Comparison of ENCODE assay signal across 21 cellular contexts in genomic region chr3:97712919-97713318, GRCh38. TPM values are rescaled to one million over a fixed set of nuclear protein-coding genes. Genes with fewer than 3 reads are reported as not detected.
A peak's percentile ranks its signal among the peaks of the same experiment; 100 is the strongest.
DNase-seq lines count a peak whose midpoint lies in the region; FAIRE-seq and TF ChIP-seq lines count a peak whose summit lies in the region.
"Had no signal": no experiment of that assay in that cellular context is flagged by ENCODE, and none has a peak within 500 bp of the region (broad histone marks: within the 10 kb centered on the region; RNA-seq: fewer than 3 reads in every experiment).

No MANE protein-coding gene starts in this region.

- 71% methylated on average over 3 of the region's 3 CpGs; no CpG with 5 or more reads in 1 of the 2 experiments for WGBS in H1 (ENCODE audit: extremely low coverage in 1 of 2, insufficient coverage in 1 of 2, insufficient read length in 1 of 2, insufficient replicate concordance in 2 of 2, low coverage in 1 of 2, low lambda C conversion rate in 2 of 2, missing lambda C conversion rate in 1 of 2), 2 experiments

- no peak for TF ChIP-seq EP300 in H1 (IDR thresholded peaks at IDR 0.05; ENCODE audit: borderline replicate concordance in 1 of 2, low read depth in 2 of 2, low read length in 2 of 2)

- H2BK12ac ChIP-seq in H1 (ENCODE audit: low read depth, low read length), result no peak overlapping the region

- peak overlapping the region in 9 of 11 experiments; percentile 30 to 69 (median 48); a peak in 16 of 22 replicates for H3K4me2 ChIP-seq in BLaER1 treated with 17β-estradiol and CSF1 and Interleukin-3, amounts not matched to agents 10 nM and 100 nM
- H3K4me2 ChIP-seq in H1 (ENCODE audit: insufficient read depth in 1 of 2, low read depth in 2 of 2, low read length in 2 of 2), result no peak overlapping the region

- no peak overlapping the region for H2AK5ac ChIP-seq in H1 (ENCODE audit: low read depth, low read length)

- POLR2A ChIA-PET in H1 (lab: Charles Lee; ENCODE audit: partially characterized antibody), result interaction anchor here (1.1 kb wide), 1 partner anchor 11 kb away, joined by 3 read pairs; no protein-coding TSS in a partner anchor

- no peaks in the 10 kb centered on the region for H3K79me2 ChIP-seq in H1 (ENCODE audit: control insufficient read depth in 1 of 2, insufficient read depth in 2 of 2, low read length in 2 of 2)

- no peak overlapping the region for H4K5ac ChIP-seq in H1 (ENCODE audit: insufficient read length, low read depth, low read length)

- H3K4ac ChIP-seq in H1 (replicated peaks; ENCODE audit: insufficient read length, low read depth, low read length), result no peak overlapping the region

- TF ChIP-seq RAD21 in H1 (IDR thresholded peaks at IDR 0.05 in 1 of 2, conservative IDR thresholded peaks at IDR 0.05 in 1 of 2; ENCODE audit: low read depth in 2 of 2, low read length in 2 of 2), result no peak

- DNase-seq in NCI-H2107 treated with DMSO at 0.1 percent for 48 hours (lab: John Stamatoyannopoulos, UW; ENCODE audit: unreplicated experiment) (peak; percentile 62), NCI-H2107 (lab: John Stamatoyannopoulos, UW) (no peak), NCI-H2227 (lab: John Stamatoyannopoulos, UW; ENCODE audit: unreplicated experiment) (peak; percentile 28), H1 (ENCODE audit: low read depth in 1 of 2, low spot score in 2 of 2) (no peak), NK-92 (lab: John Stamatoyannopoulos, UW; ENCODE audit: unreplicated experiment) (no peak), KBM-7 (no peak)
- no peak for DNase-seq in activated CD8-positive, alpha-beta memory T cell treated with anti-CD3 and anti-CD28 coated beads, Interleukin-2, amount 50 U/mL, for 48 hours
- DNase-seq: Caco-2, DND-41, GDM1, KG1, NCI-H1048, NCI-H1694 treated with DMSO at 0.1 percent for 48 hours, NCI-H226, NCI-H82, T-helper 1 cell had no signal

- H2BK5ac ChIP-seq in H1 (ENCODE audit: low read depth, low read length), result no peak overlapping the region

- no peak for TF ChIP-seq CTCF in H1 (IDR thresholded peaks at IDR 0.05; ENCODE audit: control extremely low read depth in 1 of 3, insufficient read depth in 1 of 3, low read depth in 1 of 3, low read length in 3 of 3)

- H4K20me1 ChIP-seq in BLaER1 treated with 17β-estradiol and CSF1 and Interleukin-3, amounts not matched to agents 10 nM and 100 nM, result no peaks in the 10 kb centered on the region
- no peaks in the 10 kb centered on the region for H4K20me1 ChIP-seq in H1 (replicated peaks in 1 of 2; ENCODE audit: control insufficient read depth in 1 of 2, insufficient read depth in 2 of 2, low read length in 2 of 2)

- no peaks in the 10 kb centered on the region for H3K36me3 ChIP-seq in BLaER1 treated with 17β-estradiol and CSF1 and Interleukin-3, amounts not matched to agents 10 nM and 100 nM
- H3K36me3 ChIP-seq in H1 (ENCODE audit: control insufficient read depth in 2 of 4, insufficient read depth in 4 of 4, low read length in 3 of 4), result no peaks in the 10 kb centered on the region

- H3K56ac ChIP-seq in H1 (replicated peaks; ENCODE audit: insufficient read length, low read depth, low read length), result no peak overlapping the region

- no peak overlapping the region for H2BK20ac ChIP-seq in H1 (ENCODE audit: low read length)

- H4K91ac ChIP-seq in H1 (replicated peaks; ENCODE audit: insufficient read length, low read length), result no peak overlapping the region

- H3K14ac ChIP-seq in H1 (ENCODE audit: insufficient read length), result no peak overlapping the region

- CTCF ChIA-PET in H1 (lab: Charles Lee; ENCODE audit: partially characterized antibody), result interaction anchor here (0.6 to 0.9 kb wide), 4 partner anchors 13 to 1473 kb away, joined by 3 read pairs; no protein-coding TSS in a partner anchor

- H3K4me1 ChIP-seq in BLaER1 treated with 17β-estradiol and CSF1 and Interleukin-3, amounts not matched to agents 10 nM and 100 nM, result peaks cover 7 to 27% (median 21%) of the 10 kb centered on the region in 10 experiments; a peak in 17 of 20 replicates
- no peaks in the 10 kb centered on the region for H3K4me1 ChIP-seq in H1 (replicated peaks in 1 of 4; ENCODE audit: control insufficient read depth in 3 of 4, insufficient read depth in 4 of 4, low read length in 3 of 4)
- H3K4me1 ChIP-seq: Caco-2 had no signal

- no peaks in the 10 kb centered on the region for H3K23me2 ChIP-seq in H1 (ENCODE audit: low read depth, low read length)

- no peak overlapping the region for H2BK15ac ChIP-seq in H1 (ENCODE audit: low read length)

- H2AFZ ChIP-seq in H1 (ENCODE audit: low read length), result peak overlapping the region; percentile 63

- H4K8ac ChIP-seq in H1 (ENCODE audit: extremely low read depth, insufficient read depth, low read length), result no peak overlapping the region

- H3K4me3 ChIP-seq in BLaER1 treated with 17β-estradiol and CSF1 and Interleukin-3, amounts not matched to agents 10 nM and 100 nM, result no peak overlapping the region
- H3K4me3 ChIP-seq in H1 (ENCODE audit: extremely low read depth in 1 of 4, insufficient read depth in 2 of 4, low read depth in 3 of 4, low read length in 4 of 4), result no peak overlapping the region
- H3K4me3 ChIP-seq: SK-N-MC had no signal

- no peaks in the 10 kb centered on the region for H3K27me3 ChIP-seq in BLaER1 treated with 17β-estradiol and CSF1 and Interleukin-3, amounts not matched to agents 10 nM and 100 nM
- no peaks in the 10 kb centered on the region for H3K27me3 ChIP-seq in H1 (replicated peaks in 1 of 4; ENCODE audit: control insufficient read depth in 3 of 4, extremely low read depth in 1 of 4, insufficient read depth in 3 of 4, low read length in 3 of 4)

- no peak for FAIRE-seq in H1 (lab: Jason Lieb, UNC)
- FAIRE-seq: A204.1, GM12892, GM19239 had no signal

- H2BK120ac ChIP-seq in H1 (replicated peaks; ENCODE audit: low read depth, low read length), result no peak overlapping the region

- H3K23ac ChIP-seq in H1 (ENCODE audit: insufficient read length), result no peak overlapping the region

- H3K18ac ChIP-seq in H1 (ENCODE audit: extremely low read depth, low read length), result no peak overlapping the region

- TF ChIP-seq POLR2A in H1 (IDR thresholded peaks at IDR 0.05; ENCODE audit: control extremely low read depth in 1 of 2, low read depth in 2 of 2, low read length in 2 of 2), result no peak

- peak overlapping the region in 5 of 11 experiments; percentile 13 to 57 (median 20); a peak in 7 of 22 replicates for H3K27ac ChIP-seq in BLaER1 treated with 17β-estradiol and CSF1 and Interleukin-3, amounts not matched to agents 10 nM and 100 nM
- H3K27ac ChIP-seq in H1 (ENCODE audit: low read depth, low read length), result no peak overlapping the region
- H3K27ac ChIP-seq: SK-N-MC had no signal

- H3K9ac ChIP-seq in BLaER1 treated with 17β-estradiol and CSF1 and Interleukin-3, amounts not matched to agents 10 nM and 100 nM, result no peak overlapping the region
- no peak overlapping the region for H3K9ac ChIP-seq in H1 (replicated peaks in 1 of 4; ENCODE audit: extremely low read depth in 1 of 4, low read depth in 3 of 4, low read length in 3 of 4)

- in situ Hi-C loops in KBM-7 (cut with MboI; ENCODE audit: low pct_unique_long_range_greater_than_20kb, low sequenced_read_pairs), result no loop called here

- no peaks in the 10 kb centered on the region for H3K79me1 ChIP-seq in H1 (ENCODE audit: low read depth, low read length)

- H3K9me3 ChIP-seq in BLaER1 treated with 17β-estradiol and CSF1 and Interleukin-3, amounts not matched to agents 10 nM and 100 nM (replicated peaks in 1 of 11), result peaks cover 27 to 36% (median 32%) of the 10 kb centered on the region in 11 experiments
- peaks cover 3 to 5% of the 10 kb centered on the region in 2 experiments; a peak in 1 of 4 replicates for H3K9me3 ChIP-seq in H1 (ENCODE audit: insufficient read depth in 2 of 2, low read depth in 1 of 2, low read length in 1 of 2)
- H3K9me3 ChIP-seq: Caco-2 had no signal

TF ChIP-seq in H1, 55 proteins besides CTCF, POLR2A, EP300 and RAD21:
- no peak for TF ChIP-seq RXRA (IDR thresholded peaks at IDR 0.05; ENCODE audit: insufficient read depth, low read depth, low read length)
- no peak for TF ChIP-seq CTBP2 (IDR thresholded peaks at IDR 0.05; ENCODE audit: borderline replicate concordance, insufficient read depth, insufficient read length, low read length)
- no peak for TF ChIP-seq POU5F1 (IDR thresholded peaks at IDR 0.05; ENCODE audit: low read depth, low read length)
- no peak for TF ChIP-seq SIX5 (IDR thresholded peaks at IDR 0.05; ENCODE audit: low read depth, low read length)
- TF ChIP-seq RFX5 (IDR thresholded peaks at IDR 0.05; ENCODE audit: borderline replicate concordance, low read depth, low read length), result no peak
- no peak for TF ChIP-seq YY1 (IDR thresholded peaks at IDR 0.05; ENCODE audit: low read depth, low read length)
- TF ChIP-seq CHD2 (IDR thresholded peaks at IDR 0.05; ENCODE audit: low read length), result no peak
- TF ChIP-seq CBX8 (IDR thresholded peaks at IDR 0.05; ENCODE audit: borderline replicate concordance, low read depth, low read length), result no peak
- TF ChIP-seq EZH2 (IDR thresholded peaks at IDR 0.05; ENCODE audit: low read depth, low read length, severe bottlenecking), result no peak
- TF ChIP-seq SRF (IDR thresholded peaks at IDR 0.05; ENCODE audit: low read depth, low read length), result no peak
- no peak for TF ChIP-seq ZNF274 (IDR thresholded peaks at IDR 0.05; ENCODE audit: borderline replicate concordance, extremely low read depth, low read length)
- no peak for TF ChIP-seq BCL11A (IDR thresholded peaks at IDR 0.05; ENCODE audit: low read depth in 2 of 2, low read length in 2 of 2)

RNA-seq across cellular contexts. Expression of gene ARL6, which starts 51.6 kb away (rescaled TPM):
- total RNA-seq in H1 (2021; fragmentation: NEBNext Ultra II Directional; extraction: Animal tissue kit (Norgen Biotek cat#: 25700)), result 9.3 and 12.0 TPM in 2 replicates
- 1.8 and 2.7 TPM in 2 replicates for polyA plus RNA-seq in H1 (2011; rRNA removed)
- 2.9 TPM for polyA plus RNA-seq in H1 (2011; cell fraction: cytosol; rRNA removed)
- polyA plus RNA-seq in H1 (2011; cell fraction: nucleus; rRNA removed), result 4.7 TPM
- 3.8 to 5.2 TPM (median 4.5 TPM) in 4 replicates for polyA plus RNA-seq in H1 (2012, experiment 1 of 2)
- polyA plus RNA-seq in H1 (2012, experiment 2 of 2), result 0.31 TPM
- polyA plus RNA-seq in H1 (2013, experiment 1 of 2), result 4.5 TPM
- polyA plus RNA-seq in H1 (2013, experiment 2 of 2), result 4.5 TPM
- polyA minus RNA-seq in H1 (2011; rRNA and poly(A)+ RNA removed), result 6.3 and 8.1 TPM in 2 replicates
- 9.4 TPM for polyA minus RNA-seq in H1 (2011; cell fraction: cytosol; rRNA and poly(A)+ RNA removed)
- polyA minus RNA-seq in H1 (2011; cell fraction: nucleus; rRNA and poly(A)+ RNA removed), result 26.8 TPM

Comparison
In these comparisons a context has a peak if more than half of its experiments do, and no peak if none do; other contexts are left out.
1. DNase-seq: peak in NCI-H2107 treated with DMSO at 0.1 percent for 48 hours (single experiment) and NCI-H2227 (single experiment); none in NCI-H2107 (single experiment), H1 (0 of 2), NK-92 (single experiment), activated CD8-positive, alpha-beta memory T cell treated with anti-CD3 and anti-CD28 coated beads, Interleukin-2, amount 50 U/mL, for 48 hours (single experiment) and KBM-7 (single experiment).
2. H3K4me2 ChIP-seq: peak in BLaER1 treated with 17β-estradiol and CSF1 and Interleukin-3, amounts not matched to agents 10 nM and 100 nM (9 of 11); none in H1 (0 of 2).